ENCODE assay signal across 16 cellular contexts in genomic region chr17:35773674-35774425, GRCh38. TPM values are rescaled to one million over a fixed set of nuclear protein-coding genes. Genes with fewer than 3 reads are reported as not detected.
DNase-seq lines count a peak whose midpoint lies in the region; ATAC-seq and TF ChIP-seq lines count a peak whose summit lies in the region.
"Had no signal": no experiment of that assay in that cellular context is flagged by ENCODE, and none has a peak within 500 bp of the region (broad histone marks: within the 10 kb centered on the region; RNA-seq: fewer than 3 reads in every experiment).

No MANE protein-coding gene starts in this region.

- H3K9me3 Mint-ChIP-seq in GM23338, result no peaks in the 10 kb centered on the region
- H3K9me3 Mint-ChIP-seq: activated CD4-positive, alpha-beta memory T cell treated with anti-CD3 and anti-CD28 coated beads for 36 hours; memory B cell; T-helper 2 cell treated with Interferon-gamma antibody and Interleukin-4, amounts not matched to agents 5 μg/mL and 100 μg/mL, for 36 hours had no signal

- TF ChIP-seq CTCF in GM23338 (conservative IDR thresholded peaks at IDR 0.05; ENCODE audit: low read depth in 2 of 2) (no peak), sigmoid colon (IDR thresholded peaks at IDR 0.05) (no peak)

- TF ChIP-seq POLR2A in sigmoid colon (IDR thresholded peaks at IDR 0.05), result no peak

- no peak overlapping the region for H2BK120ac ChIP-seq in mesendoderm (ENCODE audit: low read depth, low read length)

- H4K8ac ChIP-seq in mesendoderm (ENCODE audit: low read depth, low read length), result no peak overlapping the region

- H3K79me1 ChIP-seq in mesendoderm (ENCODE audit: low read length), result no peaks in the 10 kb centered on the region

- ATAC-seq in GM23338 (peak; percentile 41), HG03460 (IDR thresholded peaks at IDR 0.05; ENCODE audit: unreplicated experiment) (no peak), HG02840 (IDR thresholded peaks at IDR 0.05; ENCODE audit: low FRiP score, unreplicated experiment) (no peak)

- H2BK15ac ChIP-seq in mesendoderm (replicated peaks; ENCODE audit: low read depth), result no peak overlapping the region

- H3K4me2 ChIP-seq in GM23338, result no peak overlapping the region
- no peak overlapping the region for H3K4me2 ChIP-seq in mesendoderm (ENCODE audit: low read length)

- DNase-seq in GM23338 (ENCODE audit: low spot score) (no peak), astrocyte of the hippocampus (ENCODE audit: low read depth, low spot score) (peak; percentile 45), mesendoderm (no peak), sigmoid colon (no peak), SHP77 (lab: John Stamatoyannopoulos, UW) (no peak)
- DNase-seq in stimulated activated CD4-positive, alpha-beta T cell treated with anti-CD3 and anti-CD28 coated beads, Interleukin-4, amount 100 ng/mL, for 24 hours, result no peak
- DNase-seq: activated CD4-positive, alpha-beta memory T cell treated with anti-CD3 and anti-CD28 coated beads for 36 hours; DMS153; erythroblast; NCI-H1436 treated with DMSO at 0.1 percent for 48 hours; NCI-H526 had no signal

- H3K4me1 Mint-ChIP-seq in GM23338, result peaks cover 34% of the 10 kb centered on the region
- H3K4me1 Mint-ChIP-seq: memory B cell had no signal

- no peak overlapping the region for H3K4ac ChIP-seq in mesendoderm (ENCODE audit: low read depth, low read length)

- no CpG with 5 or more reads among the region's 10 CpGs for WGBS in mesendoderm (ENCODE audit: extremely low coverage, insufficient coverage, low lambda C conversion rate)
- WGBS in sigmoid colon, 2 donors, result 50 to 66% methylated on average over 10 of the region's 10 CpGs

- no peak overlapping the region for H3K27ac Mint-ChIP-seq in GM23338
- H3K27ac Mint-ChIP-seq: activated CD4-positive, alpha-beta memory T cell treated with anti-CD3 and anti-CD28 coated beads for 36 hours; memory B cell; T-helper 2 cell treated with Interferon-gamma antibody and Interleukin-4, amounts not matched to agents 5 μg/mL and 100 μg/mL, for 36 hours had no signal

- H3K36me3 ChIP-seq in GM23338 (ENCODE audit: insufficient read depth) (no peaks in the 10 kb centered on the region), mesendoderm (ENCODE audit: control insufficient read depth, insufficient read depth, low read length) (no peaks in the 10 kb centered on the region), sigmoid colon (no peaks in the 10 kb centered on the region)

- H3K79me2 ChIP-seq in GM23338 (replicated peaks; ENCODE audit: insufficient read depth), result no peaks in the 10 kb centered on the region
- no peaks in the 10 kb centered on the region for H3K79me2 ChIP-seq in mesendoderm (ENCODE audit: control insufficient read depth, insufficient read depth, low read length)

- H3K27me3 Mint-ChIP-seq in GM23338 (ENCODE audit: insufficient read depth, low read depth, poor library complexity), result peaks cover 2% of the 10 kb centered on the region

- H4K20me1 ChIP-seq in GM23338 (replicated peaks; ENCODE audit: insufficient read depth), result no peaks in the 10 kb centered on the region

- H3K9me3 ChIP-seq in sigmoid colon, result no peaks in the 10 kb centered on the region

- intact Hi-C loops in sigmoid colon (cut with DNase I), result no loop called here

- no peaks in the 10 kb centered on the region for H3F3A ChIP-seq in GM23338 (replicated peaks; ENCODE audit: low read depth)

- H3K9me2 ChIP-seq in GM23338 (ENCODE audit: insufficient read depth), result no peaks in the 10 kb centered on the region

- H3K4me3 ChIP-seq in GM23338 (no peak overlapping the region), mesendoderm (ENCODE audit: low read length) (no peak overlapping the region), sigmoid colon (no peak overlapping the region)

- no peak overlapping the region for H3K23ac ChIP-seq in mesendoderm (ENCODE audit: low read length)

- no peaks in the 10 kb centered on the region for H3K36me3 Mint-ChIP-seq in GM23338 (ENCODE audit: low read depth)
- H3K36me3 Mint-ChIP-seq: activated CD4-positive, alpha-beta memory T cell treated with anti-CD3 and anti-CD28 coated beads for 36 hours had no signal

- H3K4me3 Mint-ChIP-seq in GM23338, result peak overlapping the region; percentile 3; the same call in 1 of the 3 replicates
- H3K4me3 Mint-ChIP-seq: activated CD4-positive, alpha-beta memory T cell treated with anti-CD3 and anti-CD28 coated beads for 36 hours; memory B cell; T-helper 2 cell treated with Interferon-gamma antibody and Interleukin-4, amounts not matched to agents 5 μg/mL and 100 μg/mL, for 36 hours had no signal

- no peak for TF ChIP-seq EP300 in sigmoid colon (IDR thresholded peaks at IDR 0.05)

- H2BK5ac ChIP-seq in mesendoderm (ENCODE audit: low read length), result no peak overlapping the region

- H3K9ac ChIP-seq in mesendoderm (ENCODE audit: low read length), result no peak overlapping the region

- no peak overlapping the region for H2AK5ac ChIP-seq in mesendoderm (ENCODE audit: low read length)

- peak overlapping the region; percentile 97 for H2AFZ ChIP-seq in GM23338

- no peak overlapping the region for H4K5ac ChIP-seq in mesendoderm (ENCODE audit: low read length)

- H3K27me3 ChIP-seq in GM23338 (ENCODE audit: insufficient read depth), result no peaks in the 10 kb centered on the region
- no peaks in the 10 kb centered on the region for H3K27me3 ChIP-seq in mesendoderm (ENCODE audit: insufficient read depth, low read length, poor library complexity)
- H3K27me3 ChIP-seq in sigmoid colon, result no peaks in the 10 kb centered on the region

- H3K27ac ChIP-seq in GM23338 (ENCODE audit: low read depth) (no peak overlapping the region), mesendoderm (ENCODE audit: low read depth, low read length) (no peak overlapping the region), sigmoid colon (peak overlapping the region; percentile 82 to 94 (median 88))

- H3K56ac ChIP-seq in mesendoderm (ENCODE audit: low read length), result peak overlapping the region; percentile 46

- H3K18ac ChIP-seq in mesendoderm (ENCODE audit: low read length), result no peak overlapping the region

- H3K4me1 ChIP-seq in GM23338 (ENCODE audit: insufficient read depth) (peaks cover 13% of the 10 kb centered on the region), mesendoderm (ENCODE audit: control insufficient read depth, low read depth, low read length) (no peaks in the 10 kb centered on the region), sigmoid colon (peaks cover 0 to 57% (median 32%) of the 10 kb centered on the region in 4 donors)

TF ChIP-seq in GM23338, 12 proteins besides CTCF, POLR2A, EP300 and RAD21:
- TF ChIP-seq ETS1 (IDR thresholded peaks at IDR 0.05), result no peak
- no peak for TF ChIP-seq CREB1 (CRISPR knock-in tag; IDR thresholded peaks at IDR 0.05; ENCODE audit: low read depth)

RNA-seq across cellular contexts. Expression of gene C17orf50, which starts 13.2 kb away (rescaled TPM):
- total RNA-seq in GM23338 (2014; rRNA removed; shearing (Covaris generic)), result 1.6 TPM in 1 of 2 replicates, not detected in the other
- polyA plus RNA-seq in GM23338 (2016; fragmentation: Nextera tagmentation; extraction: Ambion mirVana) (0.37 and 0.74 TPM in 2 replicates), sigmoid colon (under 1 TPM in 1 of 3 donors, not detected in 2; 0.07 TPM)
- not detected for polyA plus RNA-seq in mesendoderm (2013, experiment 1 of 2)
- not detected for polyA plus RNA-seq in mesendoderm (2013, experiment 2 of 2)
- not detected for total RNA-seq in sigmoid colon
- total RNA-seq: activated CD4-positive, alpha-beta memory T cell treated with anti-CD3 and anti-CD28 coated beads for 36 hours; skeletal muscle tissue had no signal

RNA-seq across cellular contexts. Expression of gene GAS2L2, which starts 20.8 kb away (rescaled TPM):
- total RNA-seq in GM23338 (2014; rRNA removed; shearing (Covaris generic)), result not detected in 2 replicates
- polyA plus RNA-seq in GM23338 (2016; fragmentation: Nextera tagmentation; extraction: Ambion mirVana), result 0.06 TPM in 1 of 2 replicates, not detected in the other
- polyA plus RNA-seq in mesendoderm (2013, experiment 1 of 2), result 0.03 TPM
- 0.01 TPM for polyA plus RNA-seq in mesendoderm (2013, experiment 2 of 2)
- total RNA-seq in sigmoid colon, result not detected
- polyA plus RNA-seq in sigmoid colon, result under 1 TPM in 1 of 3 donors, not detected in 2; 0.06 TPM
- total RNA-seq: activated CD4-positive, alpha-beta memory T cell treated with anti-CD3 and anti-CD28 coated beads for 36 hours; skeletal muscle tissue had no signal

RNA-seq across cellular contexts. Expression of gene MMP28, which starts 21.6 kb away (rescaled TPM):
- not detected in 2 replicates for total RNA-seq in GM23338 (2014; rRNA removed; shearing (Covaris generic))
- polyA plus RNA-seq in GM23338 (2016; fragmentation: Nextera tagmentation; extraction: Ambion mirVana) (not detected in 2 replicates), sigmoid colon (10 to 100 TPM; 24.0 to 52.9 (median 30.3) TPM)
- polyA plus RNA-seq in mesendoderm (2013, experiment 1 of 2), result not detected
- polyA plus RNA-seq in mesendoderm (2013, experiment 2 of 2), result not detected
- 10 to 100 TPM; 15.8 to 60.8 (median 40.5) TPM for total RNA-seq in sigmoid colon
- total RNA-seq: activated CD4-positive, alpha-beta memory T cell treated with anti-CD3 and anti-CD28 coated beads for 36 hours had no signal

RNA-seq across cellular contexts. Expression of gene TAF15, which starts 35.4 kb away (rescaled TPM):
- total RNA-seq in GM23338 (2014; rRNA removed; shearing (Covaris generic)), result 109 and 148 TPM in 2 replicates
- 28.2 and 33.8 TPM in 2 replicates for polyA plus RNA-seq in GM23338 (2016; fragmentation: Nextera tagmentation; extraction: Ambion mirVana)
- 193 TPM for polyA plus RNA-seq in mesendoderm (2013, experiment 1 of 2)
- 195 TPM for polyA plus RNA-seq in mesendoderm (2013, experiment 2 of 2)
- total RNA-seq in sigmoid colon, result 10 to 100 TPM; 58.1 to 85.9 (median 71.3) TPM
- 100 to 1,000 TPM in 1 of 3 donors, 10 to 100 TPM in 2; 55.9 to 147 (median 58.7) TPM for polyA plus RNA-seq in sigmoid colon

RNA-seq across cellular contexts. Expression of gene RASL10B, which starts 42.4 kb away (rescaled TPM):
- total RNA-seq in GM23338 (2014; rRNA removed; shearing (Covaris generic)), result 23.1 and 26.2 TPM in 2 replicates
- polyA plus RNA-seq in GM23338 (2016; fragmentation: Nextera tagmentation; extraction: Ambion mirVana) (6.2 and 7.1 TPM in 2 replicates), sigmoid colon (1 to 10 TPM in 1 of 3 donors, under 1 TPM in 1, not detected in 1; 0.60 to 1.8 TPM)
- 10.0 TPM for polyA plus RNA-seq in mesendoderm (2013, experiment 1 of 2)
- 10.2 TPM for polyA plus RNA-seq in mesendoderm (2013, experiment 2 of 2)
- 1 to 10 TPM; 3.6 to 5.5 (median 3.8) TPM for total RNA-seq in sigmoid colon

Comparison
In these comparisons a context has a peak if more than half of its experiments do, and no peak if none do; other contexts are left out.
1. H3K27ac ChIP-seq: peak in sigmoid colon (4 of 4); none in GM23338 (single experiment) and mesendoderm (single experiment).
2. RNA of gene MMP28, which starts 21.6 kb away (total RNA-seq): 15.8 to 60.8 TPM in sigmoid colon; not detected in GM23338; every median in the first group is over 10 times any median in the second.